ENCODE assay signal across 14 cellular contexts in genomic region chr22:37334859-37335818, GRCh38. TPM values are rescaled to one million over a fixed set of nuclear protein-coding genes. Genes with fewer than 3 reads are reported as not detected.
A peak's percentile ranks its signal among the peaks of the same experiment; 100 is the strongest.
DNase-seq lines count a peak whose midpoint lies in the region; ATAC-seq and TF ChIP-seq lines count a peak whose summit lies in the region.
"Had no signal": no experiment of that assay in that cellular context is flagged by ENCODE, and none has a peak within 500 bp of the region (broad histone marks: within the 10 kb centered on the region; RNA-seq: fewer than 3 reads in every experiment).

No MANE protein-coding gene starts in this region.

- H3K4me1 ChIP-seq in A673 (ENCODE audit: insufficient read depth, low read length, poor library complexity, severe bottlenecking) (peaks cover 24% of the 10 kb centered on the region), GM23248 (ENCODE audit: insufficient read depth) (peaks cover 26% of the 10 kb centered on the region), PC-3 (ENCODE audit: insufficient read depth, low read length) (peaks cover 61% of the 10 kb centered on the region), iPS-20b (ENCODE audit: insufficient read depth, low read length) (no peaks in the 10 kb centered on the region)

- H3K4me2 ChIP-seq in GM23248 (ENCODE audit: unreplicated experiment) (peak overlapping the region; percentile 21), PC-3 (ENCODE audit: low read length) (peak overlapping the region; percentile 79)

- intact Hi-C loops in A673 (cut with micrococcal nuclease; ENCODE audit: unreplicated experiment) (no loop called here), PC-3 (cut with micrococcal nuclease) (no loop called here)

- ATAC-seq in PC-3: peak; percentile 31; the same call in 1 of the 2 replicates
- ATAC-seq in HG02938 (IDR thresholded peaks at IDR 0.05; ENCODE audit: unreplicated experiment): no peak
- ATAC-seq: gastroesophageal sphincter had no signal

- H3K79me2 ChIP-seq in GM23248 (ENCODE audit: insufficient read depth) (no peaks in the 10 kb centered on the region), PC-3 (ENCODE audit: low read length) (no peaks in the 10 kb centered on the region)

- no peak for TF ChIP-seq CTCF in A673 (conservative IDR thresholded peaks at IDR 0.05; ENCODE audit: low read depth, low read length)
- TF ChIP-seq CTCF in PC-3 (conservative IDR thresholded peaks at IDR 0.05; ENCODE audit: low read depth, low read length): no peak

- WGBS in GM23248 (ENCODE audit: low coverage in 1 of 2, low lambda C conversion rate in 2 of 2, missing lambda C conversion rate in 2 of 2), 2 experiments: 3 to 4% methylated on average over 36 to 50 of the region's 50 CpGs

- H3K27me3 ChIP-seq in A673 (replicated peaks; ENCODE audit: insufficient read depth, low read depth, low read length, poor library complexity) (peaks cover 20% of the 10 kb centered on the region), GM23248 (replicated peaks; ENCODE audit: insufficient read depth) (no peaks in the 10 kb centered on the region), PC-3 (ENCODE audit: low read length) (no peaks in the 10 kb centered on the region), iPS-20b (ENCODE audit: insufficient read depth, low read length) (peaks cover 55% of the 10 kb centered on the region)

- peak overlapping the region; percentile 31 for H3K4me3 ChIP-seq in A673 (ENCODE audit: low read depth, low read length, poor library complexity, severe bottlenecking)
- peak overlapping the region; percentile 4; the same call in 1 of the 2 replicates for H3K4me3 ChIP-seq in GM23248
- H3K4me3 ChIP-seq in PC-3 (ENCODE audit: low read length): peak overlapping the region; percentile 57
- peak overlapping the region; percentile 59; the same call in 1 of the 2 replicates for H3K4me3 ChIP-seq in iPS-20b (ENCODE audit: low read length)
- H3K4me3 ChIP-seq: gastroesophageal sphincter, skin epidermis had no signal

- in situ Hi-C loops in GM23248 (cut with MboI): no loop called here

- POLR2A ChIA-PET in A673 (lab: Charles Lee; ENCODE audit: low non-redundant PET): no interaction called here
- POLR2A ChIA-PET in PC-3 (lab: Charles Lee; ENCODE audit: unreplicated experiment): no interaction called here

- no peaks in the 10 kb centered on the region for H3K9me2 ChIP-seq in GM23248 (ENCODE audit: insufficient read depth)
- no peaks in the 10 kb centered on the region for H3K9me2 ChIP-seq in PC-3 (replicated peaks; ENCODE audit: low read length)

- no peaks in the 10 kb centered on the region for H3K36me3 ChIP-seq in A673 (ENCODE audit: insufficient read depth, low read length, poor library complexity, severe bottlenecking)
- no peaks in the 10 kb centered on the region for H3K36me3 ChIP-seq in GM23248 (ENCODE audit: low read depth)
- H3K36me3 ChIP-seq in PC-3 (ENCODE audit: low read depth, low read length): no peaks in the 10 kb centered on the region
- H3K36me3 ChIP-seq in iPS-20b (ENCODE audit: insufficient read depth, low read depth, low read length): no peaks in the 10 kb centered on the region
- H3K36me3 ChIP-seq: gastroesophageal sphincter had no signal

- H2AFZ ChIP-seq in GM23248 (no peak overlapping the region), PC-3 (ENCODE audit: low read length) (peak overlapping the region; percentile 68)

- no peak overlapping the region for H3K27ac ChIP-seq in A673 (ENCODE audit: low read depth, low read length, poor library complexity, severe bottlenecking)
- no peak overlapping the region for H3K27ac ChIP-seq in GM23248
- peak overlapping the region; percentile 99 for H3K27ac ChIP-seq in PC-3 (ENCODE audit: low read length)
- H3K27ac ChIP-seq in iPS-20b (ENCODE audit: low read length): no peak overlapping the region
- H3K27ac ChIP-seq: gastroesophageal sphincter, skin epidermis had no signal

- H3F3A ChIP-seq in GM23248 (ENCODE audit: insufficient read depth) (no peaks in the 10 kb centered on the region), PC-3 (ENCODE audit: low read length, unreplicated experiment) (no peaks in the 10 kb centered on the region)

- BruUV-seq in A673 (replicated peaks; lab: Mats Ljungman, UMichigan): no TSS peak
- no TSS peak for BruUV-seq in PC-3 (replicated peaks; lab: Mats Ljungman, UMichigan)

- no peaks in the 10 kb centered on the region for H4K20me1 ChIP-seq in GM23248 (ENCODE audit: insufficient read depth)
- H4K20me1 ChIP-seq in PC-3 (ENCODE audit: low read length): no peaks in the 10 kb centered on the region

- no peak overlapping the region for H3K9ac ChIP-seq in GM23248
- H3K9ac ChIP-seq in PC-3 (ENCODE audit: low read length): peak overlapping the region; percentile 24
- H3K9ac ChIP-seq in iPS-20b (ENCODE audit: low read depth, low read length): no peak overlapping the region

- H3K9me3 ChIP-seq in A673 (ENCODE audit: low read depth, low read length, poor library complexity, severe bottlenecking): no peaks in the 10 kb centered on the region
- no peaks in the 10 kb centered on the region for H3K9me3 ChIP-seq in GM23248 (ENCODE audit: low read depth)
- H3K9me3 ChIP-seq in PC-3 (ENCODE audit: low read length): no peaks in the 10 kb centered on the region
- H3K9me3 ChIP-seq in iPS-20b (ENCODE audit: insufficient read depth, low read depth, low read length): no peaks in the 10 kb centered on the region
- H3K9me3 ChIP-seq: gastroesophageal sphincter had no signal

- DNase-seq in A673 (ENCODE audit: low spot score): peak; percentile 78
- peak; percentile 40 for DNase-seq in GM23248
- peak; percentile 44 for DNase-seq in PC-3
- DNase-seq in T-helper 1 cell: no peak
- no peak for DNase-seq in NCI-H2081 (lab: John Stamatoyannopoulos, UW)
- no peak for DNase-seq in NCI-H510A (lab: John Stamatoyannopoulos, UW)
- DNase-seq: activated CD8-positive, alpha-beta memory T cell treated with anti-CD3 and anti-CD28 coated beads, Interleukin-2, amount 50 U/mL, for 48 hours; cerebellar nuclear complex; NCI-H1930; SW 1271 had no signal

- CTCF ChIA-PET in A673 (lab: Charles Lee) (no interaction called here), PC-3 (lab: Charles Lee) (no interaction called here)

RNA-seq across cellular contexts. Expression of gene CYTH4, which starts 52.8 kb away (rescaled TPM):
- total RNA-seq in A673 (2021) (not detected in 2 replicates), PC-3 (2014; rRNA removed) (1.9 and 4.6 TPM in 2 replicates)
- total RNA-seq in GM23248 (2014; rRNA removed; shearing (Covaris generic)): not detected in 2 replicates
- polyA plus RNA-seq in GM23248 (2016; fragmentation: Nextera tagmentation; extraction: Ambion mirVana): not detected in 2 replicates

Comparison
In these comparisons a context has a peak if more than half of its experiments do, and no peak if none do; other contexts are left out.
1. DNase-seq: peak in A673 (single experiment), GM23248 (single experiment) and PC-3 (single experiment); none in T-helper 1 cell (0 of 5), NCI-H2081 (0 of 2) and NCI-H510A (single experiment).
2. H3K4me3 ChIP-seq: peak in every context shown above with its lines; median percentile 59 in iPS-20b; 57 in PC-3; 31 in A673; 4 in GM23248.